ENCODE assay signal across 25 cellular contexts in the genomic region with DNA sequence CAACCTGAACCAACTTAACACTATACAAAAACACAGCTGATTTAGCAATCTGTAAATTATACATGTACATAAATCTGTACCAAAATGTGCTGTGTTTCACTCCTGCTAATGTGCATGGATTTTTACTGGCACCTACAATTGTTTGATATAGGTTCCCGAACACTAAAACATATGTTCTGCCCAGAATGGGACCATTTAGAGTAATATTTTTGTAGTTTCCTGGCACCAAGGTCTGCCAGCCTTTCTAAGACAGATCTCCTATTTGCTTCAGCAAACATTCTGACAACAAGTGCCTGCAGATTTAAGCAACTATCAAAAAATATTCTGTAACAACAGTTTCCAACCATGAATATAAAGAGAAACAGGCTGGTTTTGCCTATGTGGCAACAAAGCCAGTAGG. TPM values are rescaled to one million over a fixed set of nuclear protein-coding genes. Genes with fewer than 3 reads are reported as not detected.
"Had no signal": no experiment of that assay in that cellular context is flagged by ENCODE, and none has a peak within 500 bp of the region (broad histone marks: within the 10 kb centered on the region; RNA-seq: fewer than 3 reads in every experiment).

No MANE protein-coding gene starts in this region.

- DNase-seq: Kasumi-1; MV-4-11; NCI-H1048; NCI-H1105; NCI-H1436 treated with DMSO at 0.1 percent for 48 hours; NCI-H1694; NCI-H187 treated with DMSO at 0.1 percent for 48 hours; NCI-H2029 treated with DMSO at 0.1 percent for 48 hours; NCI-H2171 treated with DMSO at 0.1 percent for 48 hours; NCI-H345; NCI-H446 treated with DMSO at 0.1 percent for 48 hours; NCI-H510A treated with DMSO at 0.1 percent for 48 hours; NCI-H526; NCI-H748 treated with DMSO at 0.1 percent for 48 hours; NK-92 treated with Interleukin-12 subunit alpha and Interleukin-12 subunit beta, amount 100 ng/mL, for 24 hours; PC-3; SHP77; SK-N-SH had no signal

- H3K4me3 ChIP-seq: K562 had no signal

- FAIRE-seq: HTR-8/SVneo, K562 had no signal

- H3K4me2 ChIP-seq: KMS-11, SK-N-SH had no signal

- H3K27ac ChIP-seq: HL-60, KMS-11, RWPE1 had no signal

- H3K9ac ChIP-seq: KMS-11, SK-N-SH had no signal

- ATAC-seq: K562, Panc1, PC-3 had no signal

- H3K9me3 ChIP-seq: SK-N-SH had no signal

RNA-seq across cellular contexts. Expression of gene KCNH1, which starts 4.2 kb away (rescaled TPM):
- total RNA-seq: K562, OCI-LY7, PC-3 had no signal
- polyA plus RNA-seq: K562 had no signal
